In the genomic region with DNA sequence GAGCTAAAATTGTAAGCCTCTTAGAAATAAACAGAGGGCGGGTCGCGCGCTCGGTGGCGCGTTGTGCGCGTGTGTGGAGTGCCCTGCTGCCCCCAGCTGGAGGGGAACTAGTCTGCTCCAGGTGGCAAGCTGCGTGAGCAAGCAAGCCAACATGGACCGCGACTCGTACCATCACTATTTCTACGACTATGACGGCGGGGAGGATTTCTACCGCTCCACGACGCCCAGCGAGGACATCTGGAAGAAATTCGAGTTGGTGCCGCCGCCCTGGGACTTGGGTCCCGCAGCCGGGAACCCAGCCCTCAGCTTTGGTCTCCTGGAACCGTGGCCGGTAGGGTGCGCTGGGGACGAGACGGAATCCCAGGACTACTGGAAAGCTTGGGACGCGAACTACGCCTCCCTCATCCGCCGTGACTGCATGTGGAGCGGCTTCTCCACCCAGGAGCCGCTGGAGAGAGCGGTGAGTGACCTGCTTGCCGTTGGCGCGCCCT, we compare ENCODE assay signal across 11 cellular contexts.
DNase-seq lines count a peak whose midpoint lies in the region; ATAC-seq, FAIRE-seq and TF ChIP-seq lines count a peak whose summit lies in the region.
"Had no signal": no experiment of that assay in that cellular context is flagged by ENCODE, and none has a peak within 500 bp of the region (broad histone marks: within the 10 kb centered on the region; RNA-seq: fewer than 3 reads in every experiment).

No MANE protein-coding gene starts in this region.

- no peak for TF ChIP-seq EP300 in K562 (IDR thresholded peaks at IDR 0.05; ENCODE audit: low read length)

- peak overlapping the region; percentile 55; the same call in 1 of the 2 replicates for H2AFZ ChIP-seq in K562 (ENCODE audit: low read depth, low read length)
- no peak overlapping the region for H2AFZ ChIP-seq in OCI-LY7 (ENCODE audit: low read length)

- 22% methylated on average over 18 of the region's 41 CpGs for whole genome bisulfite sequencing in K562 (ENCODE audit: insufficient coverage, low coverage, missing lambda C conversion rate)
- 5% methylated on average over 14 of the region's 41 CpGs; no CpG with 5 or more reads in 1 of the 2 donors for WGBS in testis, 2 donors

- no peak for FAIRE-seq in K562 (lab: Jason Lieb, UNC)
- FAIRE-seq: colon had no signal

- peak in 1 of 2 experiments; percentile 37; a peak in 2 of 4 replicates for TF ChIP-seq RAD21 in K562 (CRISPR knock-in tag; conservative IDR thresholded peaks at IDR 0.05 in 1 of 2, IDR thresholded peaks at IDR 0.05 in 1 of 2)

- H3K9me2 ChIP-seq in OCI-LY7 (ENCODE audit: insufficient read depth, low read length), result no peaks in the 10 kb centered on the region

- H3K27ac ChIP-seq in K562 (ENCODE audit: extremely low read depth, low read depth, low read length), result no peak overlapping the region
- H3K27ac ChIP-seq in testis, result no peak overlapping the region
- no peak overlapping the region for H3K27ac ChIP-seq in OCI-LY7 (ENCODE audit: low read depth, low read length, poor library complexity, severe bottlenecking)

- no peaks in the 10 kb centered on the region for H4K20me1 ChIP-seq in K562 (replicated peaks; ENCODE audit: control insufficient read depth, insufficient read depth, low read length)
- H4K20me1 ChIP-seq in OCI-LY7 (ENCODE audit: insufficient read depth, low read length), result no peaks in the 10 kb centered on the region

- TF ChIP-seq POLR2A in K562 (conservative IDR thresholded peaks at IDR 0.05), result no peak
- TF ChIP-seq POLR2A in testis (IDR thresholded peaks at IDR 0.05), result no peak

- peak; percentile 17 to 35 (median 24); a peak in 2 of 6 replicates for TF ChIP-seq CTCF in K562 (IDR thresholded peaks at IDR 0.05 in 2 of 3, conservative IDR thresholded peaks at IDR 0.05 in 1 of 3; ENCODE audit: insufficient read depth in 2 of 3, low read depth in 1 of 3, low read length in 3 of 3)
- TF ChIP-seq CTCF in testis (IDR thresholded peaks at IDR 0.05), result no peak
- TF ChIP-seq CTCF in OCI-LY7 (conservative IDR thresholded peaks at IDR 0.05; ENCODE audit: low read length), result no peak

- H3K9me1 ChIP-seq in K562 (ENCODE audit: control insufficient read depth, insufficient read depth, low read length), result no peaks in the 10 kb centered on the region

- in situ Hi-C loops in K562 (cut with MboI), result no loop called here

- no peak for ATAC-seq in left ventricle myocardium superior
- ATAC-seq in K562, result peak; percentile 82
- no peak for ATAC-seq in HG02852 (IDR thresholded peaks at IDR 0.05; ENCODE audit: unreplicated experiment)

- no peak overlapping the region for H3K9ac ChIP-seq in K562 (ENCODE audit: insufficient read depth in 1 of 2, low read depth in 2 of 2, low read length in 2 of 2)

- CTCF ChIA-PET in K562 (lab: Yijun Ruan, JAX; ENCODE audit: low intra/inter-chr PET ratio) (no interaction called here), OCI-LY7 (lab: Charles Lee; ENCODE audit: unreplicated experiment) (no interaction called here)

- no peaks in the 10 kb centered on the region for H3K79me2 ChIP-seq in K562 (ENCODE audit: control insufficient read depth, insufficient read depth, low read length)
- H3K79me2 ChIP-seq in OCI-LY7 (ENCODE audit: insufficient read depth, low read depth, low read length), result no peaks in the 10 kb centered on the region

- H3K9me3 ChIP-seq in K562 (replicated peaks; ENCODE audit: control insufficient read depth, insufficient read depth, low read depth, low read length) (no peaks in the 10 kb centered on the region), testis (no peaks in the 10 kb centered on the region), OCI-LY7 (ENCODE audit: low read length) (no peaks in the 10 kb centered on the region)

- no peaks in the 10 kb centered on the region for H3K36me3 ChIP-seq in K562 (ENCODE audit: control insufficient read depth, insufficient read depth, low read length)
- H3K36me3 ChIP-seq in testis (ENCODE audit: low read depth, missing control alignments), result no peaks in the 10 kb centered on the region
- H3K36me3 ChIP-seq in OCI-LY7 (ENCODE audit: insufficient read depth, low read length), result no peaks in the 10 kb centered on the region

- H3K4me3 ChIP-seq in K562 (peak overlapping the region; percentile 15; the same call in 1 of the 2 replicates), testis (peak overlapping the region in 1 of 2 donors; percentile 40), OCI-LY7 (ENCODE audit: low read depth, low read length, poor library complexity, severe bottlenecking) (no peak overlapping the region)

- H3K4me1 ChIP-seq in K562 (replicated peaks in 1 of 2; ENCODE audit: control insufficient read depth in 2 of 2, insufficient read depth in 2 of 2, low read length in 2 of 2) (peaks cover 0 to 8% of the 10 kb centered on the region in 2 experiments; a peak in 2 of 5 replicates), testis (no peaks in the 10 kb centered on the region), OCI-LY7 (ENCODE audit: insufficient read depth, low read length, poor library complexity, severe bottlenecking) (no peaks in the 10 kb centered on the region)

- peak overlapping the region; percentile 37; the same call in 1 of the 2 replicates for H3K4me2 ChIP-seq in K562 (ENCODE audit: insufficient read depth, low read length)
- H3K4me2 ChIP-seq in OCI-LY7 (ENCODE audit: low read length), result no peak overlapping the region

- DNase-seq in left ventricle myocardium superior (peak; percentile 22), cardiac septum (ENCODE audit: low spot score) (no peak), K562 (ENCODE audit: extremely low read depth in 1 of 4, low spot score in 3 of 4) (peak in 2 of 4 experiments; percentile 11 to 21), islet precursor cell (peak; percentile 75), testis (peak; percentile 69), OCI-LY7 (ENCODE audit: low spot score) (no peak), DMS153 treated with DMSO at 0.1 percent for 48 hours (lab: John Stamatoyannopoulos, UW; ENCODE audit: unreplicated experiment) (no peak)
- DNase-seq: hippocampal formation, IMR-90 had no signal

- POLR2A ChIA-PET in K562 (lab: Yijun Ruan, JAX) (no interaction called here), OCI-LY7 (lab: Charles Lee) (interaction anchor here (0.6 kb wide), 1 partner anchor 44 kb away, joined by 7 read pairs; no protein-coding TSS in a partner anchor)

- intact Hi-C loops in left ventricle myocardium superior (cut with micrococcal nuclease) (no loop called here), cardiac septum (cut with DNase I) (no loop called here), K562 (cut with micrococcal nuclease) (no loop called here), testis (cut with DNase I; ENCODE audit: low total_unique reads) (no loop called here), OCI-LY7 (cut with micrococcal nuclease; ENCODE audit: unreplicated experiment) (no loop called here)

- H3K27me3 ChIP-seq in K562 (ENCODE audit: control insufficient read depth in 2 of 2, insufficient read depth in 2 of 2, low read length in 2 of 2) (peaks cover 0 to 6% of the 10 kb centered on the region in 2 experiments; a peak in 1 of 5 replicates), testis (no peaks in the 10 kb centered on the region)

- BruUV-seq in K562 (replicated peaks; lab: Mats Ljungman, UMichigan) (no TSS peak), OCI-LY7 (replicated peaks; lab: Mats Ljungman, UMichigan) (no TSS peak)

TF ChIP-seq in K562, 482 proteins besides CTCF, POLR2A, EP300 and RAD21:
- TF ChIP-seq, protein P1, sequence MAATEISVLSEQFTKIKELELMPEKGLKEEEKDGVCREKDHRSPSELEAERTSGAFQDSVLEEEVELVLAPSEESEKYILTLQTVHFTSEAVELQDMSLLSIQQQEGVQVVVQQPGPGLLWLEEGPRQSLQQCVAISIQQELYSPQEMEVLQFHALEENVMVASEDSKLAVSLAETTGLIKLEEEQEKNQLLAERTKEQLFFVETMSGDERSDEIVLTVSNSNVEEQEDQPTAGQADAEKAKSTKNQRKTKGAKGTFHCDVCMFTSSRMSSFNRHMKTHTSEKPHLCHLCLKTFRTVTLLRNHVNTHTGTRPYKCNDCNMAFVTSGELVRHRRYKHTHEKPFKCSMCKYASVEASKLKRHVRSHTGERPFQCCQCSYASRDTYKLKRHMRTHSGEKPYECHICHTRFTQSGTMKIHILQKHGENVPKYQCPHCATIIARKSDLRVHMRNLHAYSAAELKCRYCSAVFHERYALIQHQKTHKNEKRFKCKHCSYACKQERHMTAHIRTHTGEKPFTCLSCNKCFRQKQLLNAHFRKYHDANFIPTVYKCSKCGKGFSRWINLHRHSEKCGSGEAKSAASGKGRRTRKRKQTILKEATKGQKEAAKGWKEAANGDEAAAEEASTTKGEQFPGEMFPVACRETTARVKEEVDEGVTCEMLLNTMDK (IDR thresholded peaks at IDR 0.05; ENCODE audit: borderline replicate concordance, insufficient read depth, low read depth, low read length, poor library complexity, severe bottlenecking), result peak; percentile 36
- no peak for TF ChIP-seq CBFA2T3 (IDR thresholded peaks at IDR 0.05)
- TF ChIP-seq, protein P2, sequence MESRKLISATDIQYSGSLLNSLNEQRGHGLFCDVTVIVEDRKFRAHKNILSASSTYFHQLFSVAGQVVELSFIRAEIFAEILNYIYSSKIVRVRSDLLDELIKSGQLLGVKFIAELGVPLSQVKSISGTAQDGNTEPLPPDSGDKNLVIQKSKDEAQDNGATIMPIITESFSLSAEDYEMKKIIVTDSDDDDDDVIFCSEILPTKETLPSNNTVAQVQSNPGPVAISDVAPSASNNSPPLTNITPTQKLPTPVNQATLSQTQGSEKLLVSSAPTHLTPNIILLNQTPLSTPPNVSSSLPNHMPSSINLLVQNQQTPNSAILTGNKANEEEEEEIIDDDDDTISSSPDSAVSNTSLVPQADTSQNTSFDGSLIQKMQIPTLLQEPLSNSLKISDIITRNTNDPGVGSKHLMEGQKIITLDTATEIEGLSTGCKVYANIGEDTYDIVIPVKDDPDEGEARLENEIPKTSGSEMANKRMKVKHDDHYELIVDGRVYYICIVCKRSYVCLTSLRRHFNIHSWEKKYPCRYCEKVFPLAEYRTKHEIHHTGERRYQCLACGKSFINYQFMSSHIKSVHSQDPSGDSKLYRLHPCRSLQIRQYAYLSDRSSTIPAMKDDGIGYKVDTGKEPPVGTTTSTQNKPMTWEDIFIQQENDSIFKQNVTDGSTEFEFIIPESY (CRISPR knock-in tag; IDR thresholded peaks at IDR 0.05), result peak; percentile 11; the same call in 1 of the 2 replicates
- peak in 1 of 2 experiments; percentile 6; a peak in 2 of 4 replicates for TF ChIP-seq NRF1 (conservative IDR thresholded peaks at IDR 0.05 in 1 of 2, IDR thresholded peaks at IDR 0.05 in 1 of 2)

Comparison
In these comparisons a context has a peak if more than half of its experiments do, and no peak if none do; other contexts are left out.
1. DNase-seq: peak in left ventricle myocardium superior (single experiment), islet precursor cell (single experiment) and testis (single experiment); none in cardiac septum (single experiment), OCI-LY7 (single experiment) and DMS153 treated with DMSO at 0.1 percent for 48 hours (single experiment).
2. CTCF ChIP-seq: peak in K562 (3 of 3); none in testis (0 of 3) and OCI-LY7 (single experiment).